Comparison of ENCODE assay signal across 8 cellular contexts in the genomic region with DNA sequence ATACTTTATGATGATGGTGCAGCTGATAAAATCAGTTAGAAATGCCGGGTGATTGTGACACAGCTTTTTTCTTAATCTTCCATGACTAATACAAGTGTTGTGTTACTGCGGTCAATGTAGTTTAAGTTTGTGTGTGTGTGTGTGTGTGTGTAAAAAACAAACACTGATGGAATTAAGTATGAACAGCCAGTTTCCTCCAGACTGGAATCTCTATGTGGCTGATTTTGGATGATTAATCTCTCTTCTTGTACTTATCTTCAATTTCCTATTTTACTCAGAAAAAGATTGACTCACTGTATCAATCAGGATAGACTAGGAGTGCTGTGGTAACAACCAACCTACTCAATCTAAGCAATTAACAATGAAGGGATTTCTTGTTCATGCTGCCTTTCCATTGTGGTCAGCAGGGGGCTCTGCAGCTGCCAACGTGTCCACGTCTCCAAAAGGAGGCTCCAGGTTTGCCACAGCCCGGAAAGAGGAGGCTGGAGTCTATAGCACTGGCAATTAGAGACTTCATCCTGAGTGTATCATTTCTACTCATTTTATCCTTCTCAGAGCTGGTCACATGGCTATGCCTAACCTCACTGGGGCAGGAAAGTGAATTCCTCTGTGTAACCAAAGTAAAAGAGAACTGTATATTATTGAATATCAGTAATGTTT.
DNase-seq lines count a peak whose midpoint lies in the region; ATAC-seq, FAIRE-seq and TF ChIP-seq lines count a peak whose summit lies in the region.

No MANE protein-coding gene starts in this region.

- no peak overlapping the region for H3K27ac ChIP-seq in HepG2 (ENCODE audit: extremely low read length, insufficient read depth, low read length)

- POLR2A ChIA-PET in HepG2 (lab: Yijun Ruan, JAX) = no interaction called here
- POLR2A ChIA-PET in activated CD4-positive, alpha-beta memory T cell treated with anti-CD3 and anti-CD28 coated beads for 36 hours (lab: Charles Lee) = no interaction called here

- TF ChIP-seq POLR2A in HepG2 (IDR thresholded peaks at IDR 0.05; ENCODE audit: insufficient read depth in 1 of 2, low read depth in 2 of 2, low read length in 2 of 2) = no peak

- no peaks in the 10 kb centered on the region for H4K20me1 ChIP-seq in HepG2 (ENCODE audit: insufficient read depth, low read length)

- no peak overlapping the region for H3K27ac Mint-ChIP-seq in activated CD4-positive, alpha-beta memory T cell treated with anti-CD3 and anti-CD28 coated beads for 36 hours

- H2AFZ ChIP-seq in HepG2 (ENCODE audit: low read length) = no peak overlapping the region

- H3K36me3 ChIP-seq in HepG2 (replicated peaks in 1 of 2; ENCODE audit: control insufficient read depth in 1 of 2, insufficient read depth in 2 of 2, low read length in 2 of 2) = no peaks in the 10 kb centered on the region

- H3K27me3 Mint-ChIP-seq in activated T-cell treated with anti-CD3 and anti-CD28 coated beads, Interleukin-2, amount 50 U/mL, for 4 hours (ENCODE audit: low read depth) = no peaks in the 10 kb centered on the region
- H3K27me3 Mint-ChIP-seq in activated CD4-positive, alpha-beta memory T cell treated with anti-CD3 and anti-CD28 coated beads for 36 hours = no peaks in the 10 kb centered on the region

- in situ Hi-C loops in HepG2 (cut with HindIII; ENCODE audit: extremely low pct_ligation_motif_present, low pct_unique_long_range_greater_than_20kb) = no loop called here

- intact Hi-C loops in HepG2 (cut with micrococcal nuclease; ENCODE audit: unreplicated experiment) (loop anchor here (5.0 kb wide), 1 partner anchor 66 kb away; no protein-coding TSS in a partner anchor), sciatic nerve (cut with DNase I) (no loop called here)
- intact Hi-C loops in activated CD4-positive, alpha-beta memory T cell treated with anti-CD3 and anti-CD28 coated beads for 36 hours (cut with micrococcal nuclease) = no loop called here

- peak; percentile 67 for FAIRE-seq in HepG2 (lab: Jason Lieb, UNC)

- no TSS peak for BruUV-seq in HepG2 (replicated peaks; lab: Mats Ljungman, UMichigan)

- no peak overlapping the region for H3K4me3 ChIP-seq in HepG2 (replicated peaks in 1 of 3; ENCODE audit: insufficient read depth in 1 of 3, low read depth in 2 of 3, low read length in 3 of 3)

- no peak for ATAC-seq in activated T-cell treated with anti-CD3 and anti-CD28 coated beads, Interleukin-2, amount 50 U/mL, for 4 hours
- ATAC-seq in HepG2 (peak; percentile 89), sciatic nerve (no peak)

- CTCF ChIA-PET in HepG2 (lab: Yijun Ruan, JAX; ENCODE audit: low intra/inter-chr PET ratio, low total read pairs) = no interaction called here
- CTCF ChIA-PET in activated CD4-positive, alpha-beta memory T cell treated with anti-CD3 and anti-CD28 coated beads for 36 hours (lab: Charles Lee) = interaction anchor here (1.9 kb wide), 1 partner anchor 70 kb away, joined by 4 read pairs; no protein-coding TSS in a partner anchor

- no peaks in the 10 kb centered on the region for H3K27me3 ChIP-seq in HepG2 (ENCODE audit: control insufficient read depth in 1 of 2, insufficient read depth in 2 of 2, low read length in 2 of 2)

- H3K4me1 ChIP-seq in HepG2 (ENCODE audit: insufficient read depth, low read length) = peaks cover 6% of the 10 kb centered on the region; the same call in 1 of the 2 replicates

- H3K9ac ChIP-seq in HepG2 (ENCODE audit: insufficient read depth, low read depth, low read length) = no peak overlapping the region

- no peaks in the 10 kb centered on the region for H3K36me3 Mint-ChIP-seq in activated T-cell treated with anti-CD3 and anti-CD28 coated beads, Interleukin-2, amount 50 U/mL, for 4 hours (ENCODE audit: insufficient read depth)
- H3K36me3 Mint-ChIP-seq in activated CD4-positive, alpha-beta memory T cell treated with anti-CD3 and anti-CD28 coated beads for 36 hours = no peaks in the 10 kb centered on the region

- DNase-seq in activated T-cell treated with anti-CD3 and anti-CD28 coated beads for 48 hours (ENCODE audit: low read depth) = peak; percentile 8
- no peak for DNase-seq in activated T-cell treated with anti-CD3 and anti-CD28 coated beads, Interleukin-2, amount 50 U/mL, for 4 hours
- peak; percentile 92 for DNase-seq in M059J (ENCODE audit: low read depth)
- DNase-seq in astrocyte of the hippocampus (ENCODE audit: low read depth, low spot score) = peak; percentile 63
- peak; percentile 35 for DNase-seq in HepG2 (ENCODE audit: low spot score)
- no peak for DNase-seq in activated CD4-positive, alpha-beta memory T cell treated with anti-CD3 and anti-CD28 coated beads for 36 hours
- DNase-seq in NOMO-1 treated with DMSO at 0.1 percent for 48 hours (lab: John Stamatoyannopoulos, UW; ENCODE audit: unreplicated experiment) = no peak
- DNase-seq in sciatic nerve (ENCODE audit: low spot score) = no peak

- H3K4me2 ChIP-seq in HepG2 (ENCODE audit: low read depth, low read length) = no peak overlapping the region

- no peak overlapping the region for H3K4me3 Mint-ChIP-seq in activated T-cell treated with anti-CD3 and anti-CD28 coated beads, Interleukin-2, amount 50 U/mL, for 4 hours
- no peak overlapping the region for H3K4me3 Mint-ChIP-seq in activated CD4-positive, alpha-beta memory T cell treated with anti-CD3 and anti-CD28 coated beads for 36 hours

- H3K9me3 ChIP-seq in HepG2 (ENCODE audit: low read length) = no peaks in the 10 kb centered on the region

- H3K4me1 Mint-ChIP-seq in activated T-cell treated with anti-CD3 and anti-CD28 coated beads, Interleukin-2, amount 50 U/mL, for 4 hours (ENCODE audit: low read depth) = no peaks in the 10 kb centered on the region
- H3K4me1 Mint-ChIP-seq in activated CD4-positive, alpha-beta memory T cell treated with anti-CD3 and anti-CD28 coated beads for 36 hours (ENCODE audit: low read depth) = peaks cover 3% of the 10 kb centered on the region

- TF ChIP-seq CTCF in HepG2 (CRISPR knock-in tag; IDR thresholded peaks at IDR 0.05) = peak; percentile 64

- no peaks in the 10 kb centered on the region for H3K9me3 Mint-ChIP-seq in activated T-cell treated with anti-CD3 and anti-CD28 coated beads, Interleukin-2, amount 50 U/mL, for 4 hours
- no peaks in the 10 kb centered on the region for H3K9me3 Mint-ChIP-seq in activated CD4-positive, alpha-beta memory T cell treated with anti-CD3 and anti-CD28 coated beads for 36 hours

- WGBS in HepG2 (ENCODE audit: low lambda C conversion rate) = 74% methylated on average over 3 of the region's 5 CpGs

- no peak for TF ChIP-seq RAD21 in HepG2 (CRISPR knock-in tag; IDR thresholded peaks at IDR 0.05)

- H3K79me2 ChIP-seq in HepG2 (ENCODE audit: insufficient read depth, low read length) = no peaks in the 10 kb centered on the region

- no peak for TF ChIP-seq EP300 in HepG2 (IDR thresholded peaks at IDR 0.05; ENCODE audit: low read depth in 2 of 2, low read length in 2 of 2)
- no peak for TF ChIP-seq EP300 in HepG2 (CRISPR knock-in tag; IDR thresholded peaks at IDR 0.05; ENCODE audit: borderline replicate concordance)

TF ChIP-seq in HepG2, 621 proteins besides CTCF, POLR2A, EP300 and RAD21 (continues in another document):
- TF ChIP-seq SMC3 (IDR thresholded peaks at IDR 0.05; ENCODE audit: low read length) (0 out of 2 replicates have a peak, but pooled peaks have one; percentile 15), ZNF816 (CRISPR knock-in tag; IDR thresholded peaks at IDR 0.05; ENCODE audit: borderline replicate concordance) (no peak), MED8 (CRISPR knock-in tag; IDR thresholded peaks at IDR 0.05; ENCODE audit: insufficient replicate concordance) (no peak), ZNF337 (CRISPR knock-in tag; IDR thresholded peaks at IDR 0.05; ENCODE audit: borderline replicate concordance, low read depth) (no peak), XRCC5 (optimal IDR thresholded peaks at IDR 0.05; ENCODE audit: low read length) (peak; percentile 39)
- TF ChIP-seq, protein P1, sequence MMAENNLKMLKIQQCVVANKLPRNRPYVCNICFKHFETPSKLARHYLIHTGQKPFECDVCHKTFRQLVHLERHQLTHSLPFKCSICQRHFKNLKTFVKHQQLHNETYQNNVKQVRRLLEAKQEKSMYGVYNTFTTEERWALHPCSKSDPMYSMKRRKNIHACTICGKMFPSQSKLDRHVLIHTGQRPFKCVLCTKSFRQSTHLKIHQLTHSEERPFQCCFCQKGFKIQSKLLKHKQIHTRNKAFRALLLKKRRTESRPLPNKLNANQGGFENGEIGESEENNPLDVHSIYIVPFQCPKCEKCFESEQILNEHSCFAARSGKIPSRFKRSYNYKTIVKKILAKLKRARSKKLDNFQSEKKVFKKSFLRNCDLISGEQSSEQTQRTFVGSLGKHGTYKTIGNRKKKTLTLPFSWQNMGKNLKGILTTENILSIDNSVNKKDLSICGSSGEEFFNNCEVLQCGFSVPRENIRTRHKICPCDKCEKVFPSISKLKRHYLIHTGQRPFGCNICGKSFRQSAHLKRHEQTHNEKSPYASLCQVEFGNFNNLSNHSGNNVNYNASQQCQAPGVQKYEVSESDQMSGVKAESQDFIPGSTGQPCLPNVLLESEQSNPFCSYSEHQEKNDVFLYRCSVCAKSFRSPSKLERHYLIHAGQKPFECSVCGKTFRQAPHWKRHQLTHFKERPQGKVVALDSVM (CRISPR knock-in tag; IDR thresholded peaks at IDR 0.05) = 0 out of 2 replicates have a peak, but pooled peaks have one; percentile 41
- TF ChIP-seq, protein P2, sequence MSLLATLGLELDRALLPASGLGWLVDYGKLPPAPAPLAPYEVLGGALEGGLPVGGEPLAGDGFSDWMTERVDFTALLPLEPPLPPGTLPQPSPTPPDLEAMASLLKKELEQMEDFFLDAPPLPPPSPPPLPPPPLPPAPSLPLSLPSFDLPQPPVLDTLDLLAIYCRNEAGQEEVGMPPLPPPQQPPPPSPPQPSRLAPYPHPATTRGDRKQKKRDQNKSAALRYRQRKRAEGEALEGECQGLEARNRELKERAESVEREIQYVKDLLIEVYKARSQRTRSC (CRISPR knock-in tag; IDR thresholded peaks at IDR 0.05; ENCODE audit: low read depth) = no peak

Comparison
In these comparisons a context has a peak if more than half of its experiments do, and no peak if none do; other contexts are left out.
1. DNase-seq: peak in activated T-cell treated with anti-CD3 and anti-CD28 coated beads for 48 hours (single experiment), M059J (single experiment), astrocyte of the hippocampus (single experiment) and HepG2 (single experiment); none in activated T-cell treated with anti-CD3 and anti-CD28 coated beads, Interleukin-2, amount 50 U/mL, for 4 hours (single experiment), activated CD4-positive, alpha-beta memory T cell treated with anti-CD3 and anti-CD28 coated beads for 36 hours (single experiment), NOMO-1 treated with DMSO at 0.1 percent for 48 hours (single experiment) and sciatic nerve (single experiment).